ENCODE assay signal across 8 cellular contexts in genomic region chr9:4297151-4297794, GRCh38. TPM values are rescaled to one million over a fixed set of nuclear protein-coding genes. Genes with fewer than 3 reads are reported as not detected.
DNase-seq lines count a peak whose midpoint lies in the region; ATAC-seq, FAIRE-seq and TF ChIP-seq lines count a peak whose summit lies in the region.

No MANE protein-coding gene starts in this region.

- no TSS peak for BruUV-seq in A673 (replicated peaks; lab: Mats Ljungman, UMichigan)

- H3K27me3 Mint-ChIP-seq in activated naive CD4-positive, alpha-beta T cell treated with anti-CD3 and anti-CD28 coated beads, Interleukin-2, amount 50 U/mL, for 24 hours, result peaks cover 7% of the 10 kb centered on the region
- H3K27me3 Mint-ChIP-seq in neural crest cell (ENCODE audit: low read depth), result peaks cover 45% of the 10 kb centered on the region

- ATAC-seq in HG03045 (IDR thresholded peaks at IDR 0.05; ENCODE audit: unreplicated experiment), result peak; percentile 32

- H3K36me3 Mint-ChIP-seq in activated naive CD4-positive, alpha-beta T cell treated with anti-CD3 and anti-CD28 coated beads, Interleukin-2, amount 50 U/mL, for 24 hours, result peaks cover 2% of the 10 kb centered on the region
- H3K36me3 Mint-ChIP-seq in neural crest cell (ENCODE audit: low read depth), result no peaks in the 10 kb centered on the region

- peaks cover 10% of the 10 kb centered on the region for H3K4me1 ChIP-seq in A673 (ENCODE audit: insufficient read depth, low read length, poor library complexity, severe bottlenecking)

- no peak for TF ChIP-seq POLR2A in GM12891 (IDR thresholded peaks at IDR 0.05; ENCODE audit: low read depth, low read length)

- peaks cover 39% of the 10 kb centered on the region for H3K27me3 ChIP-seq in A673 (replicated peaks; ENCODE audit: insufficient read depth, low read depth, low read length, poor library complexity)

- CTCF ChIA-PET in A673 (lab: Charles Lee), result interaction anchor here (0.7 kb wide), 1 partner anchor 320 kb away, joined by 3 read pairs; no protein-coding TSS in a partner anchor

- peak overlapping the region; percentile 97 for H3K4me3 Mint-ChIP-seq in activated naive CD4-positive, alpha-beta T cell treated with anti-CD3 and anti-CD28 coated beads, Interleukin-2, amount 50 U/mL, for 24 hours
- peak overlapping the region; percentile 97 for H3K4me3 Mint-ChIP-seq in neural crest cell

- H3K4me3 ChIP-seq in A673 (ENCODE audit: low read depth, low read length, poor library complexity, severe bottlenecking), result peak overlapping the region; percentile 65

- intact Hi-C loops in A673 (cut with micrococcal nuclease; ENCODE audit: unreplicated experiment), result no loop called here

- no peaks in the 10 kb centered on the region for H3K9me3 ChIP-seq in A673 (ENCODE audit: low read depth, low read length, poor library complexity, severe bottlenecking)

- H3K9me3 Mint-ChIP-seq in activated naive CD4-positive, alpha-beta T cell treated with anti-CD3 and anti-CD28 coated beads, Interleukin-2, amount 50 U/mL, for 24 hours, result no peaks in the 10 kb centered on the region
- no peaks in the 10 kb centered on the region for H3K9me3 Mint-ChIP-seq in neural crest cell

- FAIRE-seq in GM12891 (lab: Jason Lieb, UNC), result peak; percentile 57
- no peak for FAIRE-seq in urothelium cell line (lab: Jason Lieb, UNC)

- no peaks in the 10 kb centered on the region for H3K36me3 ChIP-seq in A673 (ENCODE audit: insufficient read depth, low read length, poor library complexity, severe bottlenecking)

- H3K27ac Mint-ChIP-seq in activated naive CD4-positive, alpha-beta T cell treated with anti-CD3 and anti-CD28 coated beads, Interleukin-2, amount 50 U/mL, for 24 hours, result peak overlapping the region; percentile 92
- H3K27ac Mint-ChIP-seq in neural crest cell (ENCODE audit: unreplicated experiment), result peak overlapping the region; percentile 96

- H3K4me1 Mint-ChIP-seq in activated naive CD4-positive, alpha-beta T cell treated with anti-CD3 and anti-CD28 coated beads, Interleukin-2, amount 50 U/mL, for 24 hours, result peaks cover 51% of the 10 kb centered on the region
- peaks cover 23% of the 10 kb centered on the region for H3K4me1 Mint-ChIP-seq in neural crest cell

- DNase-seq in A673 (ENCODE audit: low spot score) (peak; percentile 87), GM12891 (ENCODE audit: insufficient read length, low spot score) (no peak), NOMO-1 treated with dmso at 0.1 percent for 144 hours (lab: John Stamatoyannopoulos, UW; ENCODE audit: unreplicated experiment) (peak; percentile 9), germinal center (ENCODE audit: low spot score) (peak; percentile 30), neural crest cell (ENCODE audit: low read depth, low spot score) (peak; percentile 31), urothelium cell line (ENCODE audit: low spot score) (peak; percentile 52)

- H3K27ac ChIP-seq in A673 (ENCODE audit: low read depth, low read length, poor library complexity, severe bottlenecking), result no peak overlapping the region

- TF ChIP-seq CTCF in A673 (conservative IDR thresholded peaks at IDR 0.05; ENCODE audit: low read depth, low read length) (peak; percentile 57; the same call in 1 of the 2 replicates), neural crest cell (conservative IDR thresholded peaks at IDR 0.05) (peak; percentile 43)

- POLR2A ChIA-PET in A673 (lab: Charles Lee; ENCODE audit: low non-redundant PET), result no interaction called here

TF ChIP-seq in GM12891, 5 proteins besides CTCF, POLR2A, EP300 and RAD21:
- TF ChIP-seq POU2F2 (IDR thresholded peaks at IDR 0.05; ENCODE audit: low read depth, low read length) (no peak), POLR2AphosphoS5 (IDR thresholded peaks at IDR 0.05; ENCODE audit: low read depth, low read length) (no peak), PAX5 (IDR thresholded peaks at IDR 0.05; ENCODE audit: insufficient read depth, low read length, severe bottlenecking) (no peak), TAF1 (IDR thresholded peaks at IDR 0.05; ENCODE audit: low read depth, low read length) (no peak), SPI1 (IDR thresholded peaks at IDR 0.05; ENCODE audit: low read depth, low read length) (no peak)

RNA-seq across cellular contexts. Expression of gene GLIS3, which starts 2.6 kb away (rescaled TPM):
- 0.19 and 0.74 TPM in 2 replicates for total RNA-seq in A673 (2021)
- polyA plus RNA-seq in GM12891 (2012; ENCODE audit: low read depth, missing spikeins), result 0.14 TPM
- 5.9 and 6.8 TPM in 2 replicates for total RNA-seq in neural crest cell
